In the genomic region with DNA sequence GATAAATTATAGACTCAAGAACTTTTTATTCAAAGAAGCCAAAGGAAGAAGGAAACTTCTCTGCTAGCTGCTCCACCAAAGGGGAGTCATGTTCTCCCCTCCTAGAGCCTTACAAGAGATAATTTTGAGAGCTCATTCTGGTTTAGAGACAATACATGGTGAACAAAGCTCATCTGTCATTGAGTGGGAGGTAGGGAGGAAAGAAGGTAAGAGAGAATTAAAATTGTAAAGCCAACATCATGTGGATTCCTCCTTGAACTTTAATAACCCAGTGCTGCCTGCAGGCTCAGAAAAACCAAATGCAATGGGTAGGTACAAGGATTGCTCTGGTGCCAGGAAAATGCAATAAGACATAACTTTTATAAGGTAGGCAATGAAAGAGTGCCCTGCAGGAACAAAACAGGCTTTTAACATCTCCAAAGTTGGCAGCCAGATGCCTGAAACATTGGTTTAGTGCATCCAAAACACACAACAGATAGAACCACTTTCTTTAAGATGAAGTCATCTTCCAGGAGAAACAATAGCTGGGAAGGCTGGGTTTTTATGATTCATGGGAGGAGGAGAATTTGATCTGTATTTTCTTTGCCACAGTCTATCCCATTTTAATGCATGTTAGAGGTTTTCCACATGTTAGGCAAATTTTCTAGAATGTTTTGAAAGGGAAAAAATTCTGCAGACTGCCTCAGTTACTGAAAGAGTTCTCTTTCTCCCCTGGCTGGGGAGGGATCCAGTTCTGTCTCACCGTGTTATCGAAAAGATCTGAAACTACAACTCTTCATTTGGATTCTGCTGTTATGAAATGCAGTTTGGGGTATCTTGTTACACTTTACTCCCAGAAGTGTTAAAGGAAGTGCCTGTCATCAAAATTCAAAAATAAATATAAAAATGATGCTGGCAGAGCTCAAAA, we compare ENCODE assay signal across 1 cellular context.
A peak's percentile ranks its signal among the peaks of the same experiment; 100 is the strongest.
TF ChIP-seq lines count a peak whose summit lies in the region.

No MANE protein-coding gene starts in this region.

TF ChIP-seq in HEK293, 187 proteins besides CTCF, POLR2A, EP300 and RAD21 (continued from another document):
- no peak for TF ChIP-seq SP3 (tag by site-specific recombination; IDR thresholded peaks at IDR 0.05)
- TF ChIP-seq, protein P1, sequence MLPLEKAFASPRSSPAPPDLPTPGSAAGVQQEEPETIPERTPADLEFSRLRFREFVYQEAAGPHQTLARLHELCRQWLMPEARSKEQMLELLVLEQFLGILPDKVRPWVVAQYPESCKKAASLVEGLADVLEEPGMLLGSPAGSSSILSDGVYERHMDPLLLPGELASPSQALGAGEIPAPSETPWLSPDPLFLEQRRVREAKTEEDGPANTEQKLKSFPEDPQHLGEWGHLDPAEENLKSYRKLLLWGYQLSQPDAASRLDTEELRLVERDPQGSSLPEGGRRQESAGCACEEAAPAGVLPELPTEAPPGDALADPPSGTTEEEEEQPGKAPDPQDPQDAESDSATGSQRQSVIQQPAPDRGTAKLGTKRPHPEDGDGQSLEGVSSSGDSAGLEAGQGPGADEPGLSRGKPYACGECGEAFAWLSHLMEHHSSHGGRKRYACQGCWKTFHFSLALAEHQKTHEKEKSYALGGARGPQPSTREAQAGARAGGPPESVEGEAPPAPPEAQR (tag by site-specific recombination; IDR thresholded peaks at IDR 0.05), result no peak
- no peak for TF ChIP-seq ZNF184 (tag by site-specific recombination; IDR thresholded peaks at IDR 0.05)
- no peak for TF ChIP-seq KLF7 (tag by site-specific recombination; IDR thresholded peaks at IDR 0.05; ENCODE audit: borderline replicate concordance)
- TF ChIP-seq ZNF223 (tag by site-specific recombination; IDR thresholded peaks at IDR 0.05), result no peak
- TF ChIP-seq ZNF660 (tag by site-specific recombination; IDR thresholded peaks at IDR 0.05), result no peak
- no peak for TF ChIP-seq ZNF785 (tag by site-specific recombination; IDR thresholded peaks at IDR 0.05)
- 0 out of 2 replicates have a peak, but pooled peaks have one; percentile 28 for TF ChIP-seq ZNF629 (tag by site-specific recombination; IDR thresholded peaks at IDR 0.05)
- no peak for TF ChIP-seq MZF1 (tag by site-specific recombination; IDR thresholded peaks at IDR 0.05; ENCODE audit: borderline replicate concordance)
- no peak for TF ChIP-seq BCL11A (tag by site-specific recombination; IDR thresholded peaks at IDR 0.05; ENCODE audit: low read depth)
- no peak for TF ChIP-seq ZNF623 (tag by site-specific recombination; IDR thresholded peaks at IDR 0.05)
- no peak for TF ChIP-seq ZNF175 (tag by site-specific recombination; IDR thresholded peaks at IDR 0.05)
- TF ChIP-seq, protein P2, sequence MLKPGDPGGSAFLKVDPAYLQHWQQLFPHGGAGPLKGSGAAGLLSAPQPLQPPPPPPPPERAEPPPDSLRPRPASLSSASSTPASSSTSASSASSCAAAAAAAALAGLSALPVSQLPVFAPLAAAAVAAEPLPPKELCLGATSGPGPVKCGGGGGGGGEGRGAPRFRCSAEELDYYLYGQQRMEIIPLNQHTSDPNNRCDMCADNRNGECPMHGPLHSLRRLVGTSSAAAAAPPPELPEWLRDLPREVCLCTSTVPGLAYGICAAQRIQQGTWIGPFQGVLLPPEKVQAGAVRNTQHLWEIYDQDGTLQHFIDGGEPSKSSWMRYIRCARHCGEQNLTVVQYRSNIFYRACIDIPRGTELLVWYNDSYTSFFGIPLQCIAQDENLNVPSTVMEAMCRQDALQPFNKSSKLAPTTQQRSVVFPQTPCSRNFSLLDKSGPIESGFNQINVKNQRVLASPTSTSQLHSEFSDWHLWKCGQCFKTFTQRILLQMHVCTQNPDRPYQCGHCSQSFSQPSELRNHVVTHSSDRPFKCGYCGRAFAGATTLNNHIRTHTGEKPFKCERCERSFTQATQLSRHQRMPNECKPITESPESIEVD (tag by site-specific recombination; IDR thresholded peaks at IDR 0.05), result peak; percentile 22
- 0 out of 2 replicates have a peak, but pooled peaks have one; percentile 41 for TF ChIP-seq ZEB2 (tag by site-specific recombination; IDR thresholded peaks at IDR 0.05)
- TF ChIP-seq, protein P3, sequence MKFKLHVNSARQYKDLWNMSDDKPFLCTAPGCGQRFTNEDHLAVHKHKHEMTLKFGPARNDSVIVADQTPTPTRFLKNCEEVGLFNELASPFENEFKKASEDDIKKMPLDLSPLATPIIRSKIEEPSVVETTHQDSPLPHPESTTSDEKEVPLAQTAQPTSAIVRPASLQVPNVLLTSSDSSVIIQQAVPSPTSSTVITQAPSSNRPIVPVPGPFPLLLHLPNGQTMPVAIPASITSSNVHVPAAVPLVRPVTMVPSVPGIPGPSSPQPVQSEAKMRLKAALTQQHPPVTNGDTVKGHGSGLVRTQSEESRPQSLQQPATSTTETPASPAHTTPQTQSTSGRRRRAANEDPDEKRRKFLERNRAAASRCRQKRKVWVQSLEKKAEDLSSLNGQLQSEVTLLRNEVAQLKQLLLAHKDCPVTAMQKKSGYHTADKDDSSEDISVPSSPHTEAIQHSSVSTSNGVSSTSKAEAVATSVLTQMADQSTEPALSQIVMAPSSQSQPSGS (tag by site-specific recombination; IDR thresholded peaks at IDR 0.05; ENCODE audit: low read depth), result 0 out of 2 replicates have a peak, but pooled peaks have one; percentile 10
- TF ChIP-seq ZNF157 (tag by site-specific recombination; IDR thresholded peaks at IDR 0.05), result no peak
- no peak for TF ChIP-seq ZNF112 (tag by site-specific recombination; IDR thresholded peaks at IDR 0.05)
- TF ChIP-seq, protein P4, sequence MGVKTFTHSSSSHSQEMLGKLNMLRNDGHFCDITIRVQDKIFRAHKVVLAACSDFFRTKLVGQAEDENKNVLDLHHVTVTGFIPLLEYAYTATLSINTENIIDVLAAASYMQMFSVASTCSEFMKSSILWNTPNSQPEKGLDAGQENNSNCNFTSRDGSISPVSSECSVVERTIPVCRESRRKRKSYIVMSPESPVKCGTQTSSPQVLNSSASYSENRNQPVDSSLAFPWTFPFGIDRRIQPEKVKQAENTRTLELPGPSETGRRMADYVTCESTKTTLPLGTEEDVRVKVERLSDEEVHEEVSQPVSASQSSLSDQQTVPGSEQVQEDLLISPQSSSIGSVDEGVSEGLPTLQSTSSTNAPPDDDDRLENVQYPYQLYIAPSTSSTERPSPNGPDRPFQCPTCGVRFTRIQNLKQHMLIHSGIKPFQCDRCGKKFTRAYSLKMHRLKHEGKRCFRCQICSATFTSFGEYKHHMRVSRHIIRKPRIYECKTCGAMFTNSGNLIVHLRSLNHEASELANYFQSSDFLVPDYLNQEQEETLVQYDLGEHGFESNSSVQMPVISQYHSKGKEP (tag by site-specific recombination; IDR thresholded peaks at IDR 0.05), result peak; percentile 65
- TF ChIP-seq WT1 (tag by site-specific recombination; IDR thresholded peaks at IDR 0.05), result peak; percentile 93
- TF ChIP-seq ZNF843 (tag by site-specific recombination; IDR thresholded peaks at IDR 0.05), result peak; percentile 30; the same call in 1 of the 2 replicates
- TF ChIP-seq ZNF658 (tag by site-specific recombination; IDR thresholded peaks at IDR 0.05), result no peak
- 0 out of 2 replicates have a peak, but pooled peaks have one; percentile 19 for TF ChIP-seq ZXDB (tag by site-specific recombination; IDR thresholded peaks at IDR 0.05)
- no peak for TF ChIP-seq ZNF571 (tag by site-specific recombination; IDR thresholded peaks at IDR 0.05)
- TF ChIP-seq FEZF1 (tag by site-specific recombination; IDR thresholded peaks at IDR 0.05), result peak; percentile 53
- no peak for TF ChIP-seq ZFP69B (tag by site-specific recombination; IDR thresholded peaks at IDR 0.05)
- TF ChIP-seq ZNF121 (tag by site-specific recombination; IDR thresholded peaks at IDR 0.05), result no peak
- peak; percentile 48; the same call in 1 of the 2 replicates for TF ChIP-seq ZNF600 (tag by site-specific recombination; IDR thresholded peaks at IDR 0.05)
- no peak for TF ChIP-seq ZNF391 (tag by site-specific recombination; IDR thresholded peaks at IDR 0.05; ENCODE audit: borderline replicate concordance, low read depth)
- TF ChIP-seq ZNF416 (tag by site-specific recombination; IDR thresholded peaks at IDR 0.05), result no peak
- TF ChIP-seq ZBTB20 (tag by site-specific recombination; IDR thresholded peaks at IDR 0.05), result peak; percentile 30; the same call in 1 of the 2 replicates
